In genomic region chr12:6960291-6961277, GRCh38 we compare ENCODE assay signal across 7 cellular contexts. TPM values are rescaled to one million over a fixed set of nuclear protein-coding genes. Genes with fewer than 3 reads are reported as not detected.
A peak's percentile ranks its signal among the peaks of the same experiment; 100 is the strongest.
DNase-seq lines count a peak whose midpoint lies in the region; ATAC-seq and TF ChIP-seq lines count a peak whose summit lies in the region.

No MANE protein-coding gene starts in this region.

- WGBS in right lobe of liver (ENCODE audit: insufficient coverage, low coverage, low lambda C conversion rate, missing lambda C conversion rate), result 27% methylated on average over 6 of the region's 20 CpGs

- H3K4me1 Mint-ChIP-seq in activated naive CD8-positive, alpha-beta T cell treated with anti-CD3 and anti-CD28 coated beads, Interleukin-2, amount 10 ng/mL, durations not matched to agents 7 days and 5 days, result peaks cover 64% of the 10 kb centered on the region

- DNase-seq in M059J (ENCODE audit: low read depth) (peak; percentile 58), right lobe of liver (peak in 2 of 3 donors; percentile 49 to 58), germinal center (ENCODE audit: low spot score) (no peak), GM19240 (ENCODE audit: insufficient read length, low spot score) (no peak)
- peak; percentile 55 for DNase-seq in activated naive CD8-positive, alpha-beta T cell treated with anti-CD3 and anti-CD28 coated beads, Interleukin-2, amount 10 ng/mL, durations not matched to agents 7 days and 5 days

- POLR2A ChIA-PET in activated naive CD8-positive, alpha-beta T cell treated with anti-CD3 and anti-CD28 coated beads, Interleukin-2, amount 10 ng/mL, durations not matched to agents 7 days and 5 days (lab: Charles Lee), result interaction anchor here (0.9 to 13.5 kb wide), 11 partner anchors 7 to 237 kb away, joined by 3 to 1055 read pairs (median 6); partner anchors contain the start of genes C12orf57, COPS7A, ENO2 and LPCAT3

- no peak for TF ChIP-seq POLR2A in right lobe of liver (IDR thresholded peaks at IDR 0.05)

- intact Hi-C loops in right lobe of liver (cut with DNase I), result no loop called here

- H3K36me3 ChIP-seq in right lobe of liver, result peaks cover 0 to 7% (median 4%) of the 10 kb centered on the region in 4 donors

- peak overlapping the region; percentile 0 to 62 (median 11) for H3K27ac ChIP-seq in right lobe of liver

- no peaks in the 10 kb centered on the region for H3K9me3 Mint-ChIP-seq in activated naive CD8-positive, alpha-beta T cell treated with anti-CD3 and anti-CD28 coated beads, Interleukin-2, amount 10 ng/mL, durations not matched to agents 7 days and 5 days

- H3K36me3 Mint-ChIP-seq in activated naive CD8-positive, alpha-beta T cell treated with anti-CD3 and anti-CD28 coated beads, Interleukin-2, amount 10 ng/mL, durations not matched to agents 7 days and 5 days, result peaks cover 43% of the 10 kb centered on the region

- H3K27me3 ChIP-seq in right lobe of liver, result no peaks in the 10 kb centered on the region

- H3K4me3 Mint-ChIP-seq in activated naive CD8-positive, alpha-beta T cell treated with anti-CD3 and anti-CD28 coated beads, Interleukin-2, amount 10 ng/mL, durations not matched to agents 7 days and 5 days, result peak overlapping the region; percentile 89

- H3K27me3 Mint-ChIP-seq in activated naive CD8-positive, alpha-beta T cell treated with anti-CD3 and anti-CD28 coated beads, Interleukin-2, amount 10 ng/mL, durations not matched to agents 7 days and 5 days, result no peaks in the 10 kb centered on the region

- peak overlapping the region; percentile 96 for H3K27ac Mint-ChIP-seq in activated naive CD8-positive, alpha-beta T cell treated with anti-CD3 and anti-CD28 coated beads, Interleukin-2, amount 10 ng/mL, durations not matched to agents 7 days and 5 days

- H3K9me3 ChIP-seq in right lobe of liver, result no peaks in the 10 kb centered on the region

- peaks cover 2 to 15% (median 7%) of the 10 kb centered on the region in 4 donors for H3K4me1 ChIP-seq in right lobe of liver

- ATAC-seq in activated naive CD8-positive, alpha-beta T cell treated with anti-CD3 and anti-CD28 coated beads, Interleukin-2, amount 10 ng/mL, durations not matched to agents 7 days and 5 days (ENCODE audit: low read depth), result peak; percentile 12
- peak in 3 of 4 donors; percentile 3 to 20 (median 15) for ATAC-seq in right lobe of liver
- no peak for ATAC-seq in HG02938 (IDR thresholded peaks at IDR 0.05; ENCODE audit: unreplicated experiment)

- H3K4me3 ChIP-seq in GM12875 (ENCODE audit: low read depth, low read length) (peak overlapping the region; percentile 23), right lobe of liver (no peak overlapping the region)

- TF ChIP-seq CTCF in GM12875 (IDR thresholded peaks at IDR 0.05; ENCODE audit: borderline replicate concordance, insufficient read depth, low read depth, low read length) (peak; percentile 45), right lobe of liver (IDR thresholded peaks at IDR 0.05) (peak in 2 of 4 donors; percentile 6 to 20)

RNA-seq across cellular contexts. Expression of gene PTPN6, which starts 9.4 kb away (rescaled TPM):
- total RNA-seq in M059J (2014; rRNA removed; shearing (Covaris generic)), result 0.39 and 0.98 TPM in 2 replicates
- total RNA-seq in activated naive CD8-positive, alpha-beta T cell treated with anti-CD3 and anti-CD28 coated beads, Interleukin-2, amount 10 ng/mL, durations not matched to agents 7 days and 5 days, result 100 to 1,000 TPM; 349 to 370 TPM
- total RNA-seq in right lobe of liver, result 10 to 100 TPM; 12.1 to 30.6 (median 19.4) TPM

RNA-seq across cellular contexts. Expression of gene PHB2, which starts 9.9 kb away (rescaled TPM):
- 203 and 222 TPM in 2 replicates for total RNA-seq in M059J (2014; rRNA removed; shearing (Covaris generic))
- total RNA-seq in activated naive CD8-positive, alpha-beta T cell treated with anti-CD3 and anti-CD28 coated beads, Interleukin-2, amount 10 ng/mL, durations not matched to agents 7 days and 5 days, result 100 to 1,000 TPM; 175 to 189 TPM
- 100 to 1,000 TPM in 4 of 6 experiments, 10 to 100 TPM in 2; 95.5 to 215 (median 122) TPM for total RNA-seq in right lobe of liver

RNA-seq across cellular contexts. Expression of gene EMG1, which starts 10.1 kb away (rescaled TPM):
- 42.9 and 52.9 TPM in 2 replicates for total RNA-seq in M059J (2014; rRNA removed; shearing (Covaris generic))
- total RNA-seq in activated naive CD8-positive, alpha-beta T cell treated with anti-CD3 and anti-CD28 coated beads, Interleukin-2, amount 10 ng/mL, durations not matched to agents 7 days and 5 days, result 10 to 100 TPM; 50.0 to 55.7 TPM
- total RNA-seq in right lobe of liver, result 10 to 100 TPM; 13.2 to 28.1 (median 18.9) TPM

RNA-seq across cellular contexts. Expression of gene C12orf57, which starts 16.8 kb away (rescaled TPM):
- total RNA-seq in M059J (2014; rRNA removed; shearing (Covaris generic)), result 192 and 242 TPM in 2 replicates
- total RNA-seq in activated naive CD8-positive, alpha-beta T cell treated with anti-CD3 and anti-CD28 coated beads, Interleukin-2, amount 10 ng/mL, durations not matched to agents 7 days and 5 days, result 100 to 1,000 TPM; 210 to 217 TPM
- total RNA-seq in right lobe of liver, result 100 to 1,000 TPM in 2 of 6 experiments, 10 to 100 TPM in 4; 47.6 to 189 (median 70.5) TPM

RNA-seq across cellular contexts. Expression of gene RNU7-1, which starts 17.0 kb away (rescaled TPM):
- total RNA-seq in M059J (2014; rRNA removed; shearing (Covaris generic)), result not detected in 2 replicates
- total RNA-seq in activated naive CD8-positive, alpha-beta T cell treated with anti-CD3 and anti-CD28 coated beads, Interleukin-2, amount 10 ng/mL, durations not matched to agents 7 days and 5 days, result not detected
- total RNA-seq in right lobe of liver, result not detected

Comparison
In these comparisons a context has a peak if more than half of its experiments do, and no peak if none do; other contexts are left out.
1. DNase-seq: peak in M059J (single experiment), activated naive CD8-positive, alpha-beta T cell treated with anti-CD3 and anti-CD28 coated beads, Interleukin-2, amount 10 ng/mL, durations not matched to agents 7 days and 5 days (single experiment) and right lobe of liver (2 of 3); none in germinal center (single experiment) and GM19240 (single experiment).
2. RNA of gene PTPN6, which starts 9.4 kb away (total RNA-seq): 349 to 370 TPM in activated naive CD8-positive, alpha-beta T cell treated with anti-CD3 and anti-CD28 coated beads, Interleukin-2, amount 10 ng/mL, durations not matched to agents 7 days and 5 days; 12.1 to 30.6 TPM in right lobe of liver and 0.39 to 0.98 TPM in M059J; every median in the first group is over 10 times any median in the second.